ENCODE assay signal across 8 cellular contexts in genomic region chr20:5569021-5569420, GRCh38. TPM values are rescaled to one million over a fixed set of nuclear protein-coding genes. Genes with fewer than 3 reads are reported as not detected.
DNase-seq lines count a peak whose midpoint lies in the region; ATAC-seq and TF ChIP-seq lines count a peak whose summit lies in the region.

No MANE protein-coding gene starts in this region.

- H3K9me1 ChIP-seq in IMR-90 (ENCODE audit: insufficient read depth, low read length), result peaks cover 2% of the 10 kb centered on the region; the same call in 1 of the 2 replicates

- H3K4me1 ChIP-seq in IMR-90 (ENCODE audit: control insufficient read depth, insufficient read depth, low read length) (no peaks in the 10 kb centered on the region), right atrium auricular region (no peaks in the 10 kb centered on the region), spleen (peaks cover 5 to 51% (median 23%) of the 10 kb centered on the region in 6 donors)

- H3K27ac ChIP-seq in IMR-90 (ENCODE audit: insufficient read depth, low read length) (no peak overlapping the region), right atrium auricular region (no peak overlapping the region), spleen (peak overlapping the region in 7 of 8 donors; percentile 60 to 87 (median 77))

- no peak overlapping the region for H3K27ac Mint-ChIP-seq in activated naive CD8-positive, alpha-beta T cell treated with anti-CD3 and anti-CD28 coated beads, Interleukin-2, amount 10 ng/mL, durations not matched to agents 7 days and 5 days

- H3K18ac ChIP-seq in IMR-90 (ENCODE audit: low read depth, low read length), result no peak overlapping the region

- H3K27me3 Mint-ChIP-seq in activated naive CD8-positive, alpha-beta T cell treated with anti-CD3 and anti-CD28 coated beads, Interleukin-2, amount 10 ng/mL, durations not matched to agents 7 days and 5 days, result no peaks in the 10 kb centered on the region

- TF ChIP-seq RAD21 in IMR-90 (IDR thresholded peaks at IDR 0.05; ENCODE audit: low read length), result peak; percentile 63

- dilution Hi-C loops in IMR-90 (cut with HindIII; ENCODE audit: low sequenced_read_pairs, unreplicated experiment), result no loop called here

- no peaks in the 10 kb centered on the region for H3K9me3 Mint-ChIP-seq in activated naive CD8-positive, alpha-beta T cell treated with anti-CD3 and anti-CD28 coated beads, Interleukin-2, amount 10 ng/mL, durations not matched to agents 7 days and 5 days

- TF ChIP-seq CTCF in IMR-90 (conservative IDR thresholded peaks at IDR 0.05; ENCODE audit: low read depth, low read length) (peak; percentile 59), right atrium auricular region (IDR thresholded peaks at IDR 0.05) (peak; percentile 38 to 71), spleen (IDR thresholded peaks at IDR 0.05 in 8 of 11, conservative IDR thresholded peaks at IDR 0.05 in 3 of 11) (peak; percentile 11 to 79 (median 52))

- H3K23ac ChIP-seq in IMR-90 (ENCODE audit: low read depth, low read length), result no peak overlapping the region

- in situ Hi-C loops in IMR-90 (cut with MboI; ENCODE audit: low sequenced_read_pairs), result no loop called here

- H4K91ac ChIP-seq in IMR-90 (ENCODE audit: insufficient read depth, low read depth, low read length), result no peak overlapping the region

- H2BK20ac ChIP-seq in IMR-90 (ENCODE audit: low read depth, low read length), result no peak overlapping the region

- H3K9me3 ChIP-seq in IMR-90 (ENCODE audit: control insufficient read depth, insufficient read depth, low read length) (no peaks in the 10 kb centered on the region), right atrium auricular region (no peaks in the 10 kb centered on the region), spleen (no peaks in the 10 kb centered on the region)

- H3K9ac ChIP-seq in IMR-90 (ENCODE audit: low read depth, low read length), result no peak overlapping the region

- peaks cover 21% of the 10 kb centered on the region for H3K36me3 Mint-ChIP-seq in activated naive CD8-positive, alpha-beta T cell treated with anti-CD3 and anti-CD28 coated beads, Interleukin-2, amount 10 ng/mL, durations not matched to agents 7 days and 5 days

- no peak overlapping the region for H3K4me3 Mint-ChIP-seq in activated naive CD8-positive, alpha-beta T cell treated with anti-CD3 and anti-CD28 coated beads, Interleukin-2, amount 10 ng/mL, durations not matched to agents 7 days and 5 days

- CTCF ChIA-PET in IMR-90 (lab: Yijun Ruan, JAX), result interaction anchor here (0.6 to 3.0 kb wide), 3 partner anchors 9 to 225 kb away, joined by 3 to 17 read pairs (median 6); no protein-coding TSS in a partner anchor

- no peak overlapping the region for H3K4me2 ChIP-seq in IMR-90 (ENCODE audit: low read depth, low read length)

- no peak overlapping the region for H3K56ac ChIP-seq in IMR-90 (ENCODE audit: extremely low read depth, insufficient read depth, low read length)

- no peak overlapping the region for H2BK5ac ChIP-seq in IMR-90 (ENCODE audit: low read depth, low read length, poor library complexity, severe bottlenecking)

- WGBS in IMR-90 (ENCODE audit: extremely low coverage in 2 of 2, insufficient read length in 1 of 2), 2 experiments, result 86% methylated on average over 1 of the region's 3 CpGs; no CpG with 5 or more reads in 1 of the 2 experiments
- WGBS in spleen, 5 donors, result 41 to 57% (median 50%) methylated on average over 3 of the region's 3 CpGs

- no peak overlapping the region for H4K8ac ChIP-seq in IMR-90 (ENCODE audit: low read depth in 2 of 2, low read length in 2 of 2)

- H4K20me1 ChIP-seq in IMR-90 (ENCODE audit: insufficient read depth, low read length), result peaks cover 7% of the 10 kb centered on the region; the same call in 1 of the 2 replicates

- H3K79me1 ChIP-seq in IMR-90 (ENCODE audit: low read depth in 1 of 2, low read length in 2 of 2), result peaks cover 3 to 10% of the 10 kb centered on the region in 2 experiments; a peak in 3 of 4 replicates

- H3K4me1 Mint-ChIP-seq in activated naive CD8-positive, alpha-beta T cell treated with anti-CD3 and anti-CD28 coated beads, Interleukin-2, amount 10 ng/mL, durations not matched to agents 7 days and 5 days, result peaks cover 11% of the 10 kb centered on the region

- H3K36me3 ChIP-seq in IMR-90 (ENCODE audit: control insufficient read depth, insufficient read depth, low read length) (peaks cover 59% of the 10 kb centered on the region), right atrium auricular region (peaks cover 60% of the 10 kb centered on the region), spleen (peaks cover 0 to 100% (median 76%) of the 10 kb centered on the region in 6 donors)

- no peak overlapping the region for H2BK15ac ChIP-seq in IMR-90 (ENCODE audit: low read depth, low read length)

- H3K4me3 ChIP-seq in IMR-90 (ENCODE audit: insufficient read depth, low read depth, low read length) (no peak overlapping the region), right atrium auricular region (no peak overlapping the region), spleen (no peak overlapping the region)

- BruUV-seq in IMR-90 (replicated peaks; lab: Mats Ljungman, UMichigan), result no TSS peak

- H3K14ac ChIP-seq in IMR-90 (replicated peaks; ENCODE audit: low read depth, low read length), result no peak overlapping the region

- no peak overlapping the region for H4K5ac ChIP-seq in IMR-90 (ENCODE audit: low read depth, low read length)

- intact Hi-C loops in IMR-90 (cut with micrococcal nuclease) (loop anchor here (1.0 kb wide), 1 partner anchor 219 kb away; no protein-coding TSS in a partner anchor), spleen (cut with DNase I; ENCODE audit: low total_unique reads) (loop anchor here (5.0 kb wide), 1 partner anchor 218 kb away; no protein-coding TSS in a partner anchor)

- ATAC-seq in IMR-90 (ENCODE audit: low read depth) (peak; percentile 75), HG03442 (IDR thresholded peaks at IDR 0.05; ENCODE audit: unreplicated experiment) (no peak)
- peak; percentile 85 for ATAC-seq in activated naive CD8-positive, alpha-beta T cell treated with anti-CD3 and anti-CD28 coated beads, Interleukin-2, amount 10 ng/mL, durations not matched to agents 7 days and 5 days (ENCODE audit: low read depth)

- no peak for TF ChIP-seq POLR2A in IMR-90 (IDR thresholded peaks at IDR 0.05; ENCODE audit: low read depth, low read length)
- no peak for TF ChIP-seq POLR2A in spleen (IDR thresholded peaks at IDR 0.05)

- H2AK9ac ChIP-seq in IMR-90 (replicated peaks; ENCODE audit: low read depth, low read length, poor library complexity), result no peak overlapping the region

- H3K27me3 ChIP-seq in IMR-90 (ENCODE audit: control insufficient read depth, insufficient read depth, low read length) (no peaks in the 10 kb centered on the region), right atrium auricular region (no peaks in the 10 kb centered on the region), spleen (replicated peaks in 1 of 7) (no peaks in the 10 kb centered on the region)

- DNase-seq in NCI-H187 (lab: John Stamatoyannopoulos, UW) (peak; percentile 7 to 14), NCI-H187 treated with DMSO at 0.1 percent for 48 hours (lab: John Stamatoyannopoulos, UW) (no peak), IMR-90 (peak; percentile 59), RKO (ENCODE audit: low spot score) (peak; percentile 70), right atrium auricular region (ENCODE audit: low spot score) (no peak), spleen (no peak)
- no peak for DNase-seq in activated naive CD8-positive, alpha-beta T cell treated with anti-CD3 and anti-CD28 coated beads, Interleukin-2, amount 10 ng/mL, durations not matched to agents 7 days and 5 days

- POLR2A ChIA-PET in IMR-90 (lab: Charles Lee; ENCODE audit: unreplicated experiment), result no interaction called here
- POLR2A ChIA-PET in activated naive CD8-positive, alpha-beta T cell treated with anti-CD3 and anti-CD28 coated beads, Interleukin-2, amount 10 ng/mL, durations not matched to agents 7 days and 5 days (lab: Charles Lee), result interaction anchor here (0.6 kb wide), 2 partner anchors 37 to 274 kb away, joined by 3 to 4 read pairs; no protein-coding TSS in a partner anchor

- H2AK5ac ChIP-seq in IMR-90 (ENCODE audit: low read depth, low read length), result no peak overlapping the region

- H3K4ac ChIP-seq in IMR-90 (ENCODE audit: low read depth, low read length), result no peak overlapping the region

- no peak overlapping the region for H2AFZ ChIP-seq in IMR-90 (replicated peaks; ENCODE audit: low read length, poor library complexity)

- no peak overlapping the region for H2BK120ac ChIP-seq in IMR-90 (ENCODE audit: low read depth, low read length)

TF ChIP-seq in IMR-90, 13 proteins besides CTCF, POLR2A, EP300 and RAD21:
- TF ChIP-seq, protein P1, sequence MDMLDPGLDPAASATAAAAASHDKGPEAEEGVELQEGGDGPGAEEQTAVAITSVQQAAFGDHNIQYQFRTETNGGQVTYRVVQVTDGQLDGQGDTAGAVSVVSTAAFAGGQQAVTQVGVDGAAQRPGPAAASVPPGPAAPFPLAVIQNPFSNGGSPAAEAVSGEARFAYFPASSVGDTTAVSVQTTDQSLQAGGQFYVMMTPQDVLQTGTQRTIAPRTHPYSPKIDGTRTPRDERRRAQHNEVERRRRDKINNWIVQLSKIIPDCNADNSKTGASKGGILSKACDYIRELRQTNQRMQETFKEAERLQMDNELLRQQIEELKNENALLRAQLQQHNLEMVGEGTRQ (IDR thresholded peaks at IDR 0.05; ENCODE audit: low read depth, low read length), result no peak
- TF ChIP-seq SMC3 (IDR thresholded peaks at IDR 0.05; ENCODE audit: low read depth, low read length), result peak; percentile 60

RNA-seq across cellular contexts. Expression of gene GPCPD1, which starts 41.8 kb away (rescaled TPM):
- total RNA-seq in IMR-90 (2012; rRNA removed) (10.8 and 15.6 TPM in 2 replicates), right atrium auricular region (10 to 100 TPM; 11.0 to 13.8 TPM), spleen (100 to 1,000 TPM in 1 of 7 donors, 10 to 100 TPM in 6; 49.6 to 129 (median 85.3) TPM)
- polyA plus RNA-seq in IMR-90 (2012; rRNA removed) (7.3 and 9.5 TPM in 2 replicates), spleen (10 to 100 TPM; 31.3 to 47.2 (median 33.9) TPM)
- 1.3 and 1.7 TPM in 2 replicates for polyA plus RNA-seq in IMR-90 (2012; cell fraction: cytosol; rRNA removed)
- polyA plus RNA-seq in IMR-90 (2012; cell fraction: nucleus; rRNA removed; ENCODE audit: low replicate concordance), result 4.9 and 39.2 TPM in 2 replicates
- 10 to 100 TPM; 47.9 to 51.7 TPM for total RNA-seq in activated naive CD8-positive, alpha-beta T cell treated with anti-CD3 and anti-CD28 coated beads, Interleukin-2, amount 10 ng/mL, durations not matched to agents 7 days and 5 days

Comparison
In these comparisons a context has a peak if more than half of its experiments do, and no peak if none do; other contexts are left out.
1. DNase-seq: peak in NCI-H187 (2 of 2), IMR-90 (single experiment) and RKO (single experiment); none in NCI-H187 treated with DMSO at 0.1 percent for 48 hours (single experiment), activated naive CD8-positive, alpha-beta T cell treated with anti-CD3 and anti-CD28 coated beads, Interleukin-2, amount 10 ng/mL, durations not matched to agents 7 days and 5 days (single experiment), right atrium auricular region (single experiment) and spleen (single experiment).
2. H3K27ac ChIP-seq: peak in spleen (7 of 8); none in IMR-90 (single experiment) and right atrium auricular region (0 of 2).
3. Peak in every context shown above with its lines, with median percentiles within 50 percentile points of each other: CTCF ChIP-seq.